In genomic region chr15:49760749-49761148, GRCh38 we compare ENCODE assay signal across 24 cellular contexts.
A peak's percentile ranks its signal among the peaks of the same experiment; 100 is the strongest.
DNase-seq lines count a peak whose midpoint lies in the region; ATAC-seq, FAIRE-seq and TF ChIP-seq lines count a peak whose summit lies in the region.
"Had no signal": no experiment of that assay in that cellular context is flagged by ENCODE, and none has a peak within 500 bp of the region (broad histone marks: within the 10 kb centered on the region; RNA-seq: fewer than 3 reads in every experiment).

No MANE protein-coding gene starts in this region.

- H3K27me3 ChIP-seq in SK-N-SH (ENCODE audit: insufficient read depth) (no peaks in the 10 kb centered on the region), K562 (ENCODE audit: control insufficient read depth in 2 of 2, insufficient read depth in 2 of 2, low read length in 2 of 2) (no peaks in the 10 kb centered on the region), small intestine (ENCODE audit: control insufficient read depth in 2 of 2, insufficient read depth in 2 of 2, low read length in 2 of 2) (no peaks in the 10 kb centered on the region)
- H3K27me3 ChIP-seq: BLaER1 treated with 17β-estradiol and CSF1 and Interleukin-3, amounts not matched to agents 10 nM and 100 nM had no signal

- H3K36me3 Mint-ChIP-seq in endothelial cell (ENCODE audit: low read depth, unreplicated experiment): no peaks in the 10 kb centered on the region
- H3K36me3 Mint-ChIP-seq: CD8-positive, alpha-beta T cell had no signal

- H3K4me1 ChIP-seq in SK-N-SH (ENCODE audit: control insufficient read depth in 1 of 2, insufficient read depth in 2 of 2, low read depth in 1 of 2, low read length in 1 of 2) (no peaks in the 10 kb centered on the region), K562 (replicated peaks in 1 of 2; ENCODE audit: control insufficient read depth in 2 of 2, insufficient read depth in 2 of 2, low read length in 2 of 2) (no peaks in the 10 kb centered on the region), small intestine (ENCODE audit: control insufficient read depth in 2 of 2, insufficient read depth in 1 of 2, low read depth in 1 of 2, low read length in 1 of 2) (no peaks in the 10 kb centered on the region)
- H3K4me1 ChIP-seq: A549; BLaER1 treated with 17β-estradiol and CSF1 and Interleukin-3, amounts not matched to agents 10 nM and 100 nM; Caco-2 had no signal

- 9% methylated on average over 1 of the region's 1 CpG for WGBS in SK-N-SH (ENCODE audit: low lambda C conversion rate)
- 0% methylated on average over 1 of the region's 1 CpG for WGBS in K562 (ENCODE audit: insufficient coverage, low coverage, missing lambda C conversion rate)
- 69 to 82% (median 72%) methylated on average over 1 of the region's 1 CpG for WGBS in small intestine, 3 donors

- TF ChIP-seq POLR2A in K562 (conservative IDR thresholded peaks at IDR 0.05): no peak

- no peaks in the 10 kb centered on the region for H3F3A ChIP-seq in SK-N-SH (replicated peaks; ENCODE audit: insufficient read depth)

- no peaks in the 10 kb centered on the region for H3K36me3 ChIP-seq in SK-N-SH (replicated peaks in 1 of 2; ENCODE audit: control insufficient read depth in 1 of 2, insufficient read depth in 2 of 2, low read length in 1 of 2)
- H3K36me3 ChIP-seq in K562 (ENCODE audit: control insufficient read depth, insufficient read depth, low read length): no peaks in the 10 kb centered on the region
- no peaks in the 10 kb centered on the region for H3K36me3 ChIP-seq in small intestine (ENCODE audit: control insufficient read depth in 2 of 2, insufficient read depth in 2 of 2, low read length in 2 of 2)
- H3K36me3 ChIP-seq: BLaER1 treated with 17β-estradiol and CSF1 and Interleukin-3, amounts not matched to agents 10 nM and 100 nM had no signal

- H3K4me2 ChIP-seq in SK-N-SH (no peak overlapping the region), K562 (ENCODE audit: insufficient read depth, low read length) (no peak overlapping the region)
- H3K4me2 ChIP-seq: A549; BLaER1 treated with 17β-estradiol and CSF1 and Interleukin-3, amounts not matched to agents 10 nM and 100 nM had no signal

- H3K4me3 ChIP-seq in SK-N-SH (ENCODE audit: low read depth in 2 of 2, low read length in 1 of 2) (no peak overlapping the region), K562 (no peak overlapping the region), small intestine (ENCODE audit: low read depth in 1 of 2, low read length in 2 of 2) (no peak overlapping the region)
- H3K4me3 ChIP-seq: A549; BLaER1 treated with 17β-estradiol and CSF1 and Interleukin-3, amounts not matched to agents 10 nM and 100 nM had no signal

- H3K9ac ChIP-seq in SK-N-SH: no peak overlapping the region
- no peak overlapping the region for H3K9ac ChIP-seq in K562 (ENCODE audit: insufficient read depth in 1 of 2, low read depth in 2 of 2, low read length in 2 of 2)
- H3K9ac ChIP-seq: BLaER1 treated with 17β-estradiol and CSF1 and Interleukin-3, amounts not matched to agents 10 nM and 100 nM had no signal

- in situ Hi-C loops in K562 (cut with MboI): no loop called here

- H3K9me3 ChIP-seq in SK-N-SH (peaks cover 4% of the 10 kb centered on the region; the same call in 1 of the 2 replicates), K562 (replicated peaks; ENCODE audit: control insufficient read depth, insufficient read depth, low read depth, low read length) (no peaks in the 10 kb centered on the region; the same call in 1 of the 2 replicates), small intestine (ENCODE audit: control insufficient read depth, low read depth) (no peaks in the 10 kb centered on the region)

- no peaks in the 10 kb centered on the region for H3K9me3 Mint-ChIP-seq in endothelial cell (ENCODE audit: unreplicated experiment)

- H3K4me3 Mint-ChIP-seq in endothelial cell (ENCODE audit: unreplicated experiment): no peak overlapping the region
- H3K4me3 Mint-ChIP-seq: B cell; CD4-positive, alpha-beta T cell; CD8-positive, alpha-beta T cell had no signal

- H3K9me1 ChIP-seq in K562 (ENCODE audit: control insufficient read depth, insufficient read depth, low read length): no peaks in the 10 kb centered on the region

- DNase-seq in SK-N-SH: no peak
- DNase-seq in Kasumi-1 (lab: John Stamatoyannopoulos, UW): peak; percentile 2 to 21
- DNase-seq in K562 (ENCODE audit: extremely low read depth in 1 of 4, low spot score in 3 of 4): no peak
- no peak for DNase-seq in small intestine
- DNase-seq in midbrain (lab: John Stamatoyannopoulos, UW): no peak
- no peak for DNase-seq in central memory CD4-positive, alpha-beta T cell
- DNase-seq in endothelial cell (ENCODE audit: low spot score): no peak
- DNase-seq: AML-193; Caco-2; Calu3; CD4-positive, alpha-beta T cell; CD8-positive, alpha-beta T cell; DMS79 treated with DMSO at 0.1 percent for 48 hours; GF-D8 had no signal

- POLR2A ChIA-PET in SK-N-SH (lab: Yijun Ruan, JAX): no interaction called here
- POLR2A ChIA-PET in K562 (lab: Yijun Ruan, JAX): no interaction called here

- no peaks in the 10 kb centered on the region for H3K27me3 Mint-ChIP-seq in endothelial cell (ENCODE audit: unreplicated experiment)
- H3K27me3 Mint-ChIP-seq: B cell; CD4-positive, alpha-beta T cell had no signal

- intact Hi-C loops in K562 (cut with micrococcal nuclease): no loop called here

- CTCF ChIA-PET in SK-N-SH (lab: Yijun Ruan, JAX) (no interaction called here), K562 (lab: Yijun Ruan, JAX; ENCODE audit: low intra/inter-chr PET ratio) (no interaction called here)

- no TSS peak for BruUV-seq in K562 (replicated peaks; lab: Mats Ljungman, UMichigan)

- TF ChIP-seq RAD21 in SK-N-SH (IDR thresholded peaks at IDR 0.05; ENCODE audit: low read length) (no peak), K562 (CRISPR knock-in tag; conservative IDR thresholded peaks at IDR 0.05 in 1 of 2, IDR thresholded peaks at IDR 0.05 in 1 of 2) (no peak)

- TF ChIP-seq EP300 in SK-N-SH (IDR thresholded peaks at IDR 0.05; ENCODE audit: borderline replicate concordance in 1 of 2, low read depth in 1 of 2, low read length in 1 of 2) (no peak), K562 (IDR thresholded peaks at IDR 0.05; ENCODE audit: low read length) (no peak)

- FAIRE-seq in K562 (lab: Jason Lieb, UNC): no peak
- peak; percentile 47 for FAIRE-seq in small intestine (lab: Jason Lieb, UNC)
- FAIRE-seq: A549, D721Med, G401.6, GM12891, GM19239 had no signal

- H3K79me2 ChIP-seq in SK-N-SH (ENCODE audit: insufficient read depth) (no peaks in the 10 kb centered on the region), K562 (ENCODE audit: control insufficient read depth, insufficient read depth, low read length) (no peaks in the 10 kb centered on the region)

- H3K4me1 Mint-ChIP-seq in endothelial cell (ENCODE audit: unreplicated experiment): no peaks in the 10 kb centered on the region
- H3K4me1 Mint-ChIP-seq: B cell had no signal

- ATAC-seq in SK-N-SH treated with all-trans-retinoic acid at 6 μM for 48 hours (no peak), K562 (no peak)
- ATAC-seq: A549; CD8-positive, alpha-beta T cell had no signal

- H2AFZ ChIP-seq in SK-N-SH (ENCODE audit: low read depth) (no peak overlapping the region), K562 (ENCODE audit: low read depth, low read length) (no peak overlapping the region)

- H4K20me1 ChIP-seq in SK-N-SH (ENCODE audit: insufficient read depth): no peaks in the 10 kb centered on the region
- no peaks in the 10 kb centered on the region for H4K20me1 ChIP-seq in K562 (replicated peaks; ENCODE audit: control insufficient read depth, insufficient read depth, low read length)
- H4K20me1 ChIP-seq: BLaER1 treated with 17β-estradiol and CSF1 and Interleukin-3, amounts not matched to agents 10 nM and 100 nM had no signal

- no peak overlapping the region for H3K27ac Mint-ChIP-seq in endothelial cell (ENCODE audit: unreplicated experiment)
- H3K27ac Mint-ChIP-seq: B cell; CD4-positive, alpha-beta T cell; CD8-positive, alpha-beta T cell had no signal

- no peak overlapping the region for H3K27ac ChIP-seq in SK-N-SH (ENCODE audit: low read depth in 2 of 2, low read length in 1 of 2)
- no peak overlapping the region for H3K27ac ChIP-seq in K562 (ENCODE audit: extremely low read depth, low read depth, low read length)
- H3K27ac ChIP-seq in small intestine (ENCODE audit: low read depth in 1 of 2, low read length in 1 of 2): no peak overlapping the region
- H3K27ac ChIP-seq: 22Rv1; A549; BLaER1 treated with 17β-estradiol and CSF1 and Interleukin-3, amounts not matched to agents 10 nM and 100 nM; C4-2B had no signal

- TF ChIP-seq CTCF in SK-N-SH (IDR thresholded peaks at IDR 0.05) (no peak), K562 (IDR thresholded peaks at IDR 0.05 in 2 of 3, conservative IDR thresholded peaks at IDR 0.05 in 1 of 3; ENCODE audit: insufficient read depth in 2 of 3, low read depth in 1 of 3, low read length in 3 of 3) (no peak), endothelial cell (IDR thresholded peaks at IDR 0.05; ENCODE audit: unreplicated experiment) (no peak)

- no peaks in the 10 kb centered on the region for H3K9me2 ChIP-seq in SK-N-SH

TF ChIP-seq in SK-N-SH treated with all-trans-retinoic acid at 6 μM for 48 hours, 23 proteins besides CTCF, POLR2A, EP300 and RAD21 (continues in another document):
- TF ChIP-seq ZFP30 (CRISPR knock-in tag; IDR thresholded peaks at IDR 0.05): peak; percentile 98

TF ChIP-seq in SK-N-SH, 30 proteins besides CTCF, POLR2A, EP300 and RAD21 (continues in another document):
- TF ChIP-seq FOXJ3 (CRISPR knock-in tag; IDR thresholded peaks at IDR 0.05) (no peak), USF2 (IDR thresholded peaks at IDR 0.05; ENCODE audit: borderline replicate concordance, low read depth, low read length) (no peak), TAF1 (IDR thresholded peaks at IDR 0.05; ENCODE audit: borderline replicate concordance, low read depth, low read length) (no peak), NFIC (IDR thresholded peaks at IDR 0.05; ENCODE audit: borderline replicate concordance) (no peak)

TF ChIP-seq in K562, 482 proteins besides CTCF, POLR2A, EP300 and RAD21 (continues in another document):
- TF ChIP-seq ZNF507 (tag; conservative IDR thresholded peaks at IDR 0.05) (no peak), SP2 (IDR thresholded peaks at IDR 0.05; ENCODE audit: extremely low read depth, low read depth, low read length, poor library complexity, severe bottlenecking) (no peak), TRIM28 (IDR thresholded peaks at IDR 0.05) (peak; percentile 60; the same call in 1 of the 2 replicates), DMBX1 (CRISPR knock-in tag; IDR thresholded peaks at IDR 0.05; ENCODE audit: borderline replicate concordance) (no peak), CHD2 (IDR thresholded peaks at IDR 0.05; ENCODE audit: low read depth, low read length) (no peak)

Comparison
In these comparisons a context has a peak if more than half of its experiments do, and no peak if none do; other contexts are left out.
1. DNase-seq: peak in Kasumi-1 (2 of 2); none in SK-N-SH (single experiment), K562 (0 of 4), small intestine (single experiment), midbrain (single experiment), central memory CD4-positive, alpha-beta T cell (single experiment) and endothelial cell (single experiment).